ENCODE assay signal across 1 cellular context in the genomic region with DNA sequence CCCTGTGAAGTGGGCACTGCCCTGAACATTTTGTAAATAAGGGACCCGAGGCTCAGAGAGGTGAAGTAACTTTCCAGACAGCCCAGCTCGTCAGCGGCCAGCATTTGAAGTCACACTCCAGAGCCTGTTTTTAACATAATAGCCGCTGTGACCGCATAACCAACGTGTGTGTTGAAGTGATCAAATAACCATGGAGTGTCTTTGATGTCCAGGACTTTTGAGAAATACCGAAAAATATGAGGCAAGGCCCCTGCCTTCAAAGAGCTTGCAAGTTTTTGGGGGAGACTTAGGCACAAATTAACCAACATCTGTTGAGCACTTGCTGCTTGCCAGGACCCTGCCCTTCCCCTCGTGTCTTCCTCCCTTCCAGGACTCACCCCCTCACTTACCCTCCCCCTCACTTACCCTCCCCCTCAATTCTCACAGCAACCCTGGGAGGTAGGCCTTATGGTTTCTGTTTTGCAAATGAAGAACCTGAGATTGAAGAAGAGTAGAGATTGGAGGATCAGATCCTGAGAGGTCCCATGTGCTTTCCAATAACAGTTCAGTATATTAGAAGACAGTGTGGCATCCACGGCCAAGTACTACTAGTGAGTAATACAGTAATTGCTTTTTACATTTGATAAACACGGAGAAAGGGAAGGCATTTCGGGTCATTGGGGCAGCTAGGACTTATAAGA.
TF ChIP-seq lines count a peak whose summit lies in the region.

No MANE protein-coding gene starts in this region.

TF ChIP-seq in GM12878, 131 proteins besides CTCF, POLR2A, EP300 and RAD21 (continued from another document):
- TF ChIP-seq ZNF207 (IDR thresholded peaks at IDR 0.05; ENCODE audit: borderline replicate concordance) (peak; percentile 57; the same call in 1 of the 2 replicates), SRF (IDR thresholded peaks at IDR 0.05; ENCODE audit: low read depth in 2 of 2, low read length in 2 of 2) (no peak), SUPT20H (IDR thresholded peaks at IDR 0.05; ENCODE audit: borderline replicate concordance, control insufficient read depth, low read depth, low read length) (no peak), NFIC (IDR thresholded peaks at IDR 0.05; ENCODE audit: low read depth, low read length) (peak; percentile 55; the same call in 1 of the 2 replicates), ZZZ3 (IDR thresholded peaks at IDR 0.05; ENCODE audit: control insufficient read depth, insufficient read length, low read depth) (no peak), SP1 (IDR thresholded peaks at IDR 0.05; ENCODE audit: low read depth, low read length) (peak; percentile 59), HDAC2 (IDR thresholded peaks at IDR 0.05) (no peak), FOS (IDR thresholded peaks at IDR 0.05; ENCODE audit: borderline replicate concordance, extremely low read depth, insufficient read length) (peak; percentile 36), MEF2A (IDR thresholded peaks at IDR 0.05; ENCODE audit: insufficient read depth, low read depth, low read length) (no peak), PAX5 (IDR thresholded peaks at IDR 0.05; ENCODE audit: borderline replicate concordance, low read depth, low read length) (peak; percentile 32; the same call in 1 of the 2 replicates), CEBPB (IDR thresholded peaks at IDR 0.05; ENCODE audit: borderline replicate concordance in 1 of 2, low read depth in 2 of 2, low read length in 2 of 2) (no peak), RCOR1 (conservative IDR thresholded peaks at IDR 0.05; ENCODE audit: low read depth, low read length) (no peak), CREB1 (IDR thresholded peaks at IDR 0.05; ENCODE audit: low read depth) (peak; percentile 81), TCF7 (IDR thresholded peaks at IDR 0.05; ENCODE audit: borderline replicate concordance) (peak; percentile 84), KAT2A (conservative IDR thresholded peaks at IDR 0.05; ENCODE audit: control insufficient read depth, low read depth, low read length) (no peak), RUNX3 (IDR thresholded peaks at IDR 0.05; ENCODE audit: low read length) (peak; percentile 74), RAD51 (IDR thresholded peaks at IDR 0.05) (peak; percentile 44; the same call in 1 of the 2 replicates), HCFC1 (IDR thresholded peaks at IDR 0.05; ENCODE audit: low read length) (0 out of 2 replicates have a peak, but pooled peaks have one; percentile 19)
- TF ChIP-seq, protein P1, sequence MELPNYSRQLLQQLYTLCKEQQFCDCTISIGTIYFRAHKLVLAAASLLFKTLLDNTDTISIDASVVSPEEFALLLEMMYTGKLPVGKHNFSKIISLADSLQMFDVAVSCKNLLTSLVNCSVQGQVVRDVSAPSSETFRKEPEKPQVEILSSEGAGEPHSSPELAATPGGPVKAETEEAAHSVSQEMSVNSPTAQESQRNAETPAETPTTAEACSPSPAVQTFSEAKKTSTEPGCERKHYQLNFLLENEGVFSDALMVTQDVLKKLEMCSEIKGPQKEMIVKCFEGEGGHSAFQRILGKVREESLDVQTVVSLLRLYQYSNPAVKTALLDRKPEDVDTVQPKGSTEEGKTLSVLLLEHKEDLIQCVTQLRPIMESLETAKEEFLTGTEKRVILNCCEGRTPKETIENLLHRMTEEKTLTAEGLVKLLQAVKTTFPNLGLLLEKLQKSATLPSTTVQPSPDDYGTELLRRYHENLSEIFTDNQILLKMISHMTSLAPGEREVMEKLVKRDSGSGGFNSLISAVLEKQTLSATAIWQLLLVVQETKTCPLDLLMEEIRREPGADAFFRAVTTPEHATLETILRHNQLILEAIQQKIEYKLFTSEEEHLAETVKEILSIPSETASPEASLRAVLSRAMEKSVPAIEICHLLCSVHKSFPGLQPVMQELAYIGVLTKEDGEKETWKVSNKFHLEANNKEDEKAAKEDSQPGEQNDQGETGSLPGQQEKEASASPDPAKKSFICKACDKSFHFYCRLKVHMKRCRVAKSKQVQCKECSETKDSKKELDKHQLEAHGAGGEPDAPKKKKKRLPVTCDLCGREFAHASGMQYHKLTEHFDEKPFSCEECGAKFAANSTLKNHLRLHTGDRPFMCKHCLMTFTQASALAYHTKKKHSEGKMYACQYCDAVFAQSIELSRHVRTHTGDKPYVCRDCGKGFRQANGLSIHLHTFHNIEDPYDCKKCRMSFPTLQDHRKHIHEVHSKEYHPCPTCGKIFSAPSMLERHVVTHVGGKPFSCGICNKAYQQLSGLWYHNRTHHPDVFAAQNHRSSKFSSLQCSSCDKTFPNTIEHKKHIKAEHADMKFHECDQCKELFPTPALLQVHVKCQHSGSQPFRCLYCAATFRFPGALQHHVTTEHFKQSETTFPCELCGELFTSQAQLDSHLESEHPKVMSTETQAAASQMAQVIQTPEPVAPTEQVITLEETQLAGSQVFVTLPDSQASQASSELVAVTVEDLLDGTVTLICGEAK (IDR thresholded peaks at IDR 0.05; ENCODE audit: borderline replicate concordance), result no peak; the same call in 1 of the 2 replicates
- TF ChIP-seq, protein P2, sequence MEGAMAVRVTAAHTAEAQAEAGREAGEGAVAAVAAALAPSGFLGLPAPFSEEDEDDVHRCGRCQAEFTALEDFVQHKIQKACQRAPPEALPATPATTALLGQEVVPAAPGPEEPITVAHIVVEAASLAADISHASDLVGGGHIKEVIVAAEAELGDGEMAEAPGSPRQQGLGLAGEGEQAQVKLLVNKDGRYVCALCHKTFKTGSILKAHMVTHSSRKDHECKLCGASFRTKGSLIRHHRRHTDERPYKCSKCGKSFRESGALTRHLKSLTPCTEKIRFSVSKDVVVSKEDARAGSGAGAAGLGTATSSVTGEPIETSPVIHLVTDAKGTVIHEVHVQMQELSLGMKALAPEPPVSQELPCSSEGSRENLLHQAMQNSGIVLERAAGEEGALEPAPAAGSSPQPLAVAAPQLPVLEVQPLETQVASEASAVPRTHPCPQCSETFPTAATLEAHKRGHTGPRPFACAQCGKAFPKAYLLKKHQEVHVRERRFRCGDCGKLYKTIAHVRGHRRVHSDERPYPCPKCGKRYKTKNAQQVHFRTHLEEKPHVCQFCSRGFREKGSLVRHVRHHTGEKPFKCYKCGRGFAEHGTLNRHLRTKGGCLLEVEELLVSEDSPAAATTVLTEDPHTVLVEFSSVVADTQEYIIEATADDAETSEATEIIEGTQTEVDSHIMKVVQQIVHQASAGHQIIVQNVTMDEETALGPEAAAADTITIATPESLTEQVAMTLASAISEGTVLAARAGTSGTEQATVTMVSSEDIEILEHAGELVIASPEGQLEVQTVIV (IDR thresholded peaks at IDR 0.05; ENCODE audit: borderline replicate concordance, partially characterized antibody), result no peak
- TF ChIP-seq, protein P3, sequence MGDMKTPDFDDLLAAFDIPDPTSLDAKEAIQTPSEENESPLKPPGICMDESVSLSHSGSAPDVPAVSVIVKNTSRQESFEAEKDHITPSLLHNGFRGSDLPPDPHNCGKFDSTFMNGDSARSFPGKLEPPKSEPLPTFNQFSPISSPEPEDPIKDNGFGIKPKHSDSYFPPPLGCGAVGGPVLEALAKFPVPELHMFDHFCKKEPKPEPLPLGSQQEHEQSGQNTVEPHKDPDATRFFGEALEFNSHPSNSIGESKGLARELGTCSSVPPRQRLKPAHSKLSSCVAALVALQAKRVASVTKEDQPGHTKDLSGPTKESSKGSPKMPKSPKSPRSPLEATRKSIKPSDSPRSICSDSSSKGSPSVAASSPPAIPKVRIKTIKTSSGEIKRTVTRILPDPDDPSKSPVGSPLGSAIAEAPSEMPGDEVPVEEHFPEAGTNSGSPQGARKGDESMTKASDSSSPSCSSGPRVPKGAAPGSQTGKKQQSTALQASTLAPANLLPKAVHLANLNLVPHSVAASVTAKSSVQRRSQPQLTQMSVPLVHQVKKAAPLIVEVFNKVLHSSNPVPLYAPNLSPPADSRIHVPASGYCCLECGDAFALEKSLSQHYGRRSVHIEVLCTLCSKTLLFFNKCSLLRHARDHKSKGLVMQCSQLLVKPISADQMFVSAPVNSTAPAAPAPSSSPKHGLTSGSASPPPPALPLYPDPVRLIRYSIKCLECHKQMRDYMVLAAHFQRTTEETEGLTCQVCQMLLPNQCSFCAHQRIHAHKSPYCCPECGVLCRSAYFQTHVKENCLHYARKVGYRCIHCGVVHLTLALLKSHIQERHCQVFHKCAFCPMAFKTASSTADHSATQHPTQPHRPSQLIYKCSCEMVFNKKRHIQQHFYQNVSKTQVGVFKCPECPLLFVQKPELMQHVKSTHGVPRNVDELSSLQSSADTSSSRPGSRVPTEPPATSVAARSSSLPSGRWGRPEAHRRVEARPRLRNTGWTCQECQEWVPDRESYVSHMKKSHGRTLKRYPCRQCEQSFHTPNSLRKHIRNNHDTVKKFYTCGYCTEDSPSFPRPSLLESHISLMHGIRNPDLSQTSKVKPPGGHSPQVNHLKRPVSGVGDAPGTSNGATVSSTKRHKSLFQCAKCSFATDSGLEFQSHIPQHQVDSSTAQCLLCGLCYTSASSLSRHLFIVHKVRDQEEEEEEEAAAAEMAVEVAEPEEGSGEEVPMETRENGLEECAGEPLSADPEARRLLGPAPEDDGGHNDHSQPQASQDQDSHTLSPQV (IDR thresholded peaks at IDR 0.05), result no peak
- TF ChIP-seq, protein P4, sequence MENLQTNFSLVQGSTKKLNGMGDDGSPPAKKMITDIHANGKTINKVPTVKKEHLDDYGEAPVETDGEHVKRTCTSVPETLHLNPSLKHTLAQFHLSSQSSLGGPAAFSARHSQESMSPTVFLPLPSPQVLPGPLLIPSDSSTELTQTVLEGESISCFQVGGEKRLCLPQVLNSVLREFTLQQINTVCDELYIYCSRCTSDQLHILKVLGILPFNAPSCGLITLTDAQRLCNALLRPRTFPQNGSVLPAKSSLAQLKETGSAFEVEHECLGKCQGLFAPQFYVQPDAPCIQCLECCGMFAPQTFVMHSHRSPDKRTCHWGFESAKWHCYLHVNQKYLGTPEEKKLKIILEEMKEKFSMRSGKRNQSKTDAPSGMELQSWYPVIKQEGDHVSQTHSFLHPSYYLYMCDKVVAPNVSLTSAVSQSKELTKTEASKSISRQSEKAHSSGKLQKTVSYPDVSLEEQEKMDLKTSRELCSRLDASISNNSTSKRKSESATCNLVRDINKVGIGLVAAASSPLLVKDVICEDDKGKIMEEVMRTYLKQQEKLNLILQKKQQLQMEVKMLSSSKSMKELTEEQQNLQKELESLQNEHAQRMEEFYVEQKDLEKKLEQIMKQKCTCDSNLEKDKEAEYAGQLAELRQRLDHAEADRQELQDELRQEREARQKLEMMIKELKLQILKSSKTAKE (IDR thresholded peaks at IDR 0.05; ENCODE audit: low read depth, poor library complexity, severe bottlenecking), result peak; percentile 79
- TF ChIP-seq, protein P5, sequence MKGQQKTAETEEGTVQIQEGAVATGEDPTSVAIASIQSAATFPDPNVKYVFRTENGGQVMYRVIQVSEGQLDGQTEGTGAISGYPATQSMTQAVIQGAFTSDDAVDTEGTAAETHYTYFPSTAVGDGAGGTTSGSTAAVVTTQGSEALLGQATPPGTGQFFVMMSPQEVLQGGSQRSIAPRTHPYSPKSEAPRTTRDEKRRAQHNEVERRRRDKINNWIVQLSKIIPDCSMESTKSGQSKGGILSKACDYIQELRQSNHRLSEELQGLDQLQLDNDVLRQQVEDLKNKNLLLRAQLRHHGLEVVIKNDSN (IDR thresholded peaks at IDR 0.05; ENCODE audit: borderline replicate concordance, extremely low read length, insufficient read depth, low read depth, low read length), result no peak
- TF ChIP-seq, protein P6, sequence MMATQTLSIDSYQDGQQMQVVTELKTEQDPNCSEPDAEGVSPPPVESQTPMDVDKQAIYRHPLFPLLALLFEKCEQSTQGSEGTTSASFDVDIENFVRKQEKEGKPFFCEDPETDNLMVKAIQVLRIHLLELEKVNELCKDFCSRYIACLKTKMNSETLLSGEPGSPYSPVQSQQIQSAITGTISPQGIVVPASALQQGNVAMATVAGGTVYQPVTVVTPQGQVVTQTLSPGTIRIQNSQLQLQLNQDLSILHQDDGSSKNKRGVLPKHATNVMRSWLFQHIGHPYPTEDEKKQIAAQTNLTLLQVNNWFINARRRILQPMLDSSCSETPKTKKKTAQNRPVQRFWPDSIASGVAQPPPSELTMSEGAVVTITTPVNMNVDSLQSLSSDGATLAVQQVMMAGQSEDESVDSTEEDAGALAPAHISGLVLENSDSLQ (IDR thresholded peaks at IDR 0.05), result no peak
- TF ChIP-seq, protein P7, sequence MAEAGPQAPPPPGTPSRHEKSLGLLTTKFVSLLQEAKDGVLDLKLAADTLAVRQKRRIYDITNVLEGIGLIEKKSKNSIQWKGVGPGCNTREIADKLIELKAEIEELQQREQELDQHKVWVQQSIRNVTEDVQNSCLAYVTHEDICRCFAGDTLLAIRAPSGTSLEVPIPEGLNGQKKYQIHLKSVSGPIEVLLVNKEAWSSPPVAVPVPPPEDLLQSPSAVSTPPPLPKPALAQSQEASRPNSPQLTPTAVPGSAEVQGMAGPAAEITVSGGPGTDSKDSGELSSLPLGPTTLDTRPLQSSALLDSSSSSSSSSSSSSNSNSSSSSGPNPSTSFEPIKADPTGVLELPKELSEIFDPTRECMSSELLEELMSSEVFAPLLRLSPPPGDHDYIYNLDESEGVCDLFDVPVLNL (IDR thresholded peaks at IDR 0.05; ENCODE audit: low read depth, low read length), result no peak
- TF ChIP-seq, protein P8, sequence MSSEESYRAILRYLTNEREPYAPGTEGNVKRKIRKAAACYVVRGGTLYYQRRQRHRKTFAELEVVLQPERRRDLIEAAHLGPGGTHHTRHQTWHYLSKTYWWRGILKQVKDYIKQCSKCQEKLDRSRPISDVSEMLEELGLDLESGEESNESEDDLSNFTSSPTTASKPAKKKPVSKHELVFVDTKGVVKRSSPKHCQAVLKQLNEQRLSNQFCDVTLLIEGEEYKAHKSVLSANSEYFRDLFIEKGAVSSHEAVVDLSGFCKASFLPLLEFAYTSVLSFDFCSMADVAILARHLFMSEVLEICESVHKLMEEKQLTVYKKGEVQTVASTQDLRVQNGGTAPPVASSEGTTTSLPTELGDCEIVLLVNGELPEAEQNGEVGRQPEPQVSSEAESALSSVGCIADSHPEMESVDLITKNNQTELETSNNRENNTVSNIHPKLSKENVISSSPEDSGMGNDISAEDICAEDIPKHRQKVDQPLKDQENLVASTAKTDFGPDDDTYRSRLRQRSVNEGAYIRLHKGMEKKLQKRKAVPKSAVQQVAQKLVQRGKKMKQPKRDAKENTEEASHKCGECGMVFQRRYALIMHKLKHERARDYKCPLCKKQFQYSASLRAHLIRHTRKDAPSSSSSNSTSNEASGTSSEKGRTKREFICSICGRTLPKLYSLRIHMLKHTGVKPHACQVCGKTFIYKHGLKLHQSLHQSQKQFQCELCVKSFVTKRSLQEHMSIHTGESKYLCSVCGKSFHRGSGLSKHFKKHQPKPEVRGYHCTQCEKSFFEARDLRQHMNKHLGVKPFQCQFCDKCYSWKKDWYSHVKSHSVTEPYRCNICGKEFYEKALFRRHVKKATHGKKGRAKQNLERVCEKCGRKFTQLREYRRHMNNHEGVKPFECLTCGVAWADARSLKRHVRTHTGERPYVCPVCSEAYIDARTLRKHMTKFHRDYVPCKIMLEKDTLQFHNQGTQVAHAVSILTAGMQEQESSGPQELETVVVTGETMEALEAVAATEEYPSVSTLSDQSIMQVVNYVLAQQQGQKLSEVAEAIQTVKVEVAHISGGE (CRISPR knock-in tag; IDR thresholded peaks at IDR 0.05), result no peak
TF ChIP-seq in GM12878: peak in this region for 29.
